ENCODE assay signal across 26 cellular contexts in genomic region chr12:24233519-24234246, GRCh38.
DNase-seq lines count a peak whose midpoint lies in the region; FAIRE-seq and TF ChIP-seq lines count a peak whose summit lies in the region.
"Had no signal": no experiment of that assay in that cellular context is flagged by ENCODE, and none has a peak within 500 bp of the region (broad histone marks: within the 10 kb centered on the region; RNA-seq: fewer than 3 reads in every experiment).

No MANE protein-coding gene starts in this region.

- TF ChIP-seq EP300 in stomach (IDR thresholded peaks at IDR 0.05): no peak

- no peak overlapping the region for H3K4me3 ChIP-seq in stomach
- no peak overlapping the region for H3K4me3 ChIP-seq in neuronal stem cell (ENCODE audit: low read length in 2 of 2)
- H3K4me3 ChIP-seq: HAP-1, MG63 had no signal

- H4K91ac ChIP-seq in neuronal stem cell (ENCODE audit: low read depth, low read length, poor library complexity): no peak overlapping the region

- H2AK5ac ChIP-seq in neuronal stem cell (ENCODE audit: low read depth, low read length): no peak overlapping the region

- no peak overlapping the region for H2AFZ ChIP-seq in neuronal stem cell (ENCODE audit: low read length)

- no peak overlapping the region for H3K23ac ChIP-seq in neuronal stem cell (ENCODE audit: low read depth, low read length, poor library complexity)

- no peak for TF ChIP-seq POLR2A in GM12892 (IDR thresholded peaks at IDR 0.05; ENCODE audit: low read depth, low read length)
- no peak for TF ChIP-seq POLR2A in stomach (IDR thresholded peaks at IDR 0.05)

- H3K4me1 ChIP-seq in stomach (no peaks in the 10 kb centered on the region), neuronal stem cell (ENCODE audit: control insufficient read depth in 2 of 2, insufficient read depth in 1 of 2, low read depth in 1 of 2, low read length in 2 of 2) (peaks cover 13 to 20% of the 10 kb centered on the region in 2 donors)
- H3K4me1 ChIP-seq: BE2C had no signal

- intact Hi-C loops in stomach (cut with DNase I; ENCODE audit: low total_unique reads): no loop called here

- 35 to 48% (median 43%) methylated on average over 7 of the region's 7 CpGs for WGBS in stomach, 5 donors
- WGBS in neuronal stem cell (ENCODE audit: extremely low coverage in 2 of 2, insufficient read length in 2 of 2, insufficient replicate concordance in 1 of 2), 2 donors: no CpG with 5 or more reads among the region's 7 CpGs

- no peak overlapping the region for H2BK15ac ChIP-seq in neuronal stem cell (ENCODE audit: low read length)

- no peak for TF ChIP-seq CTCF in stomach (IDR thresholded peaks at IDR 0.05)

- H3K27ac ChIP-seq in epithelial cell of prostate: peak overlapping the region; percentile 24
- peak overlapping the region in 1 of 5 donors; percentile 41 for H3K27ac ChIP-seq in stomach
- H3K27ac ChIP-seq in neuronal stem cell (replicated peaks; ENCODE audit: low read length): no peak overlapping the region

- H3K36me3 ChIP-seq in stomach (no peaks in the 10 kb centered on the region), neuronal stem cell (replicated peaks in 1 of 2; ENCODE audit: control insufficient read depth in 2 of 2, insufficient read depth in 2 of 2, low read length in 2 of 2) (no peaks in the 10 kb centered on the region)
- H3K36me3 ChIP-seq: BE2C, HAP-1, MG63 had no signal

- FAIRE-seq in GM12892 (lab: Jason Lieb, UNC): peak; percentile 42
- FAIRE-seq: HTR-8/SVneo had no signal

- no peak overlapping the region for H3K9ac ChIP-seq in neuronal stem cell (ENCODE audit: low read depth, low read length, poor library complexity)

- H2BK5ac ChIP-seq in neuronal stem cell (ENCODE audit: low read length): no peak overlapping the region

- H3K27me3 ChIP-seq in stomach: no peaks in the 10 kb centered on the region
- H3K27me3 ChIP-seq in neuronal stem cell (ENCODE audit: control insufficient read depth in 3 of 3, insufficient read depth in 3 of 3, low read depth in 1 of 3, low read length in 3 of 3): no peaks in the 10 kb centered on the region
- H3K27me3 ChIP-seq: BE2C, MG63 had no signal

- H3K9me3 ChIP-seq in stomach (no peaks in the 10 kb centered on the region), neuronal stem cell (replicated peaks in 1 of 2; ENCODE audit: control insufficient read depth in 2 of 2, insufficient read depth in 1 of 2, low read depth in 1 of 2, low read length in 2 of 2) (peaks cover 0 to 4% of the 10 kb centered on the region in 2 donors)
- H3K9me3 ChIP-seq: BE2C, HAP-1 had no signal

- H2BK12ac ChIP-seq in neuronal stem cell (ENCODE audit: low read length): no peak overlapping the region

- H3K4ac ChIP-seq in neuronal stem cell (ENCODE audit: low read length): no peak overlapping the region

- DNase-seq in GM12892 (ENCODE audit: insufficient read length) (no peak), NCI-H526 treated with DMSO at 0.1 percent for 48 hours (lab: John Stamatoyannopoulos, UW) (peak; percentile 14), epithelial cell of prostate (ENCODE audit: low read depth, low spot score) (no peak), stomach (peak; percentile 36), neuronal stem cell (ENCODE audit: low spot score) (no peak), ecto neural progenitor cell (ENCODE audit: low spot score) (no peak)
- no peak for DNase-seq in stimulated activated CD4-positive, alpha-beta T cell treated with anti-CD3 and anti-CD28 coated beads, Interleukin-2, amount 100 ng/mL, for 48 hours
- DNase-seq: ACHN; BE2C; DMS53; GOT3; HFFc6; KG1; MG63; NCI-H1105 treated with DMSO at 0.1 percent for 48 hours; NCI-H146; NCI-H1930; NCI-H345; NCI-H510A treated with DMSO at 0.1 percent for 48 hours; NCI-H82; NK-92 treated with Interleukin-12 subunit alpha and Interleukin-12 subunit beta, amount 100 ng/mL, for 24 hours; Right ventricle myocardium superior; RPMI8226; T-cell had no signal

- no peaks in the 10 kb centered on the region for H3K79me1 ChIP-seq in neuronal stem cell (ENCODE audit: low read depth, low read length)

- H3K14ac ChIP-seq in neuronal stem cell (ENCODE audit: low read length): no peak overlapping the region

- no peak overlapping the region for H3K18ac ChIP-seq in neuronal stem cell (ENCODE audit: low read length)

- H4K8ac ChIP-seq in neuronal stem cell (ENCODE audit: low read depth, low read length): no peak overlapping the region

- no peak overlapping the region for H2BK120ac ChIP-seq in neuronal stem cell (ENCODE audit: low read depth, low read length)

- no peak overlapping the region for H3K4me2 ChIP-seq in neuronal stem cell (ENCODE audit: insufficient read depth, low read length, poor library complexity, severe bottlenecking)

Comparison
In these comparisons a context has a peak if more than half of its experiments do, and no peak if none do; other contexts are left out.
1. DNase-seq: peak in NCI-H526 treated with DMSO at 0.1 percent for 48 hours (single experiment) and stomach (single experiment); none in GM12892 (single experiment), epithelial cell of prostate (single experiment), neuronal stem cell (single experiment), ecto neural progenitor cell (single experiment) and stimulated activated CD4-positive, alpha-beta T cell treated with anti-CD3 and anti-CD28 coated beads, Interleukin-2, amount 100 ng/mL, for 48 hours (0 of 2).